8 cellular contexts compared by ENCODE assay signal in genomic region chr6:110877569-110877968, GRCh38. TPM values are rescaled to one million over a fixed set of nuclear protein-coding genes. Genes with fewer than 3 reads are reported as not detected.
DNase-seq lines count a peak whose midpoint lies in the region; ATAC-seq and TF ChIP-seq lines count a peak whose summit lies in the region.

No MANE protein-coding gene starts in this region.

- H3K4me3 ChIP-seq in iPS-18a (ENCODE audit: low read length) (peak overlapping the region; percentile 76), stomach (peak overlapping the region; percentile 70 to 96 (median 90))

- no peak for ATAC-seq in activated CD4-positive, alpha-beta T cell treated with anti-CD3 and anti-CD28 coated beads for 36 hours
- no peak for ATAC-seq in activated naive CD4-positive, alpha-beta T cell treated with anti-CD3 and anti-CD28 coated beads, Interleukin-2, amount 50 U/mL, for 72 hours

- H3K27me3 ChIP-seq in iPS-18a (ENCODE audit: control insufficient read depth, insufficient read depth, low read length): no peaks in the 10 kb centered on the region
- no peaks in the 10 kb centered on the region for H3K27me3 ChIP-seq in stomach

- DNase-seq in activated CD4-positive, alpha-beta T cell treated with anti-CD3 and anti-CD28 coated beads for 36 hours: no peak
- no peak for DNase-seq in activated CD4-positive, alpha-beta T cell treated with anti-CD3 and anti-CD28 coated beads, Interleukin-2, amount 50 U/mL, for 1 hour
- DNase-seq in activated naive CD4-positive, alpha-beta T cell treated with anti-CD3 and anti-CD28 coated beads, Interleukin-2, amount 50 U/mL, for 72 hours (ENCODE audit: low spot score in 2 of 2): no peak
- DNase-seq in stomach: no peak
- DNase-seq in dermis blood vessel endothelial cell: no peak
- no peak for DNase-seq in NCI-H524 treated with DMSO at 0.1 percent for 48 hours (lab: John Stamatoyannopoulos, UW)
- DNase-seq in stimulated activated CD4-positive, alpha-beta T cell treated with anti-CD3 and anti-CD28 coated beads, Interleukin-2, amount 100 ng/mL, for 24 hours: no peak

- H3K27ac ChIP-seq in iPS-18a (ENCODE audit: low read length) (no peak overlapping the region), stomach (peak overlapping the region; percentile 44 to 98 (median 96))

- H3K9me3 ChIP-seq in iPS-18a (ENCODE audit: control insufficient read depth, low read depth, low read length): no peaks in the 10 kb centered on the region
- no peaks in the 10 kb centered on the region for H3K9me3 ChIP-seq in stomach

- H3K4me1 ChIP-seq in iPS-18a (ENCODE audit: control insufficient read depth, low read depth, low read length) (peaks cover 28% of the 10 kb centered on the region), stomach (peaks cover 49 to 69% (median 60%) of the 10 kb centered on the region in 4 donors)

- TF ChIP-seq POLR2A in stomach (IDR thresholded peaks at IDR 0.05): no peak

- peak overlapping the region; percentile 93 for H3K4me3 Mint-ChIP-seq in activated CD4-positive, alpha-beta T cell treated with anti-CD3 and anti-CD28 coated beads for 36 hours

- intact Hi-C loops in activated CD4-positive, alpha-beta T cell treated with anti-CD3 and anti-CD28 coated beads for 36 hours (cut with DNase I, micrococcal nuclease): loop anchor here (2.0 to 10.0 kb wide), 7 partner anchors 81 to 1393 kb away; partner anchors contain the start of genes AK9 (in 1 of the 2), FIG4 (in 1 of the 2), FYN (in 1 of the 2) and GTF3C6 (in 1 of the 2)
- intact Hi-C loops in stomach (cut with DNase I; ENCODE audit: low total_unique reads): loop anchor here (5.0 kb wide), 1 partner anchor 65 kb away; no protein-coding TSS in a partner anchor

- peak overlapping the region; percentile 95 for H3K9ac ChIP-seq in iPS-18a (ENCODE audit: low read length)

- H3K9me3 Mint-ChIP-seq in activated CD4-positive, alpha-beta T cell treated with anti-CD3 and anti-CD28 coated beads for 36 hours (ENCODE audit: low read depth): no peaks in the 10 kb centered on the region
- no peaks in the 10 kb centered on the region for H3K9me3 Mint-ChIP-seq in activated naive CD4-positive, alpha-beta T cell treated with anti-CD3 and anti-CD28 coated beads, Interleukin-2, amount 50 U/mL, for 72 hours

- POLR2A ChIA-PET in activated CD4-positive, alpha-beta T cell treated with anti-CD3 and anti-CD28 coated beads for 36 hours (lab: Charles Lee): interaction anchor here (0.9 to 7.4 kb wide), 5 partner anchors 9 to 81 kb away, joined by 3 to 231 read pairs (median 16); partner anchors contain the start of genes CDK19 and GTF3C6

- no peaks in the 10 kb centered on the region for H3K27me3 Mint-ChIP-seq in activated CD4-positive, alpha-beta T cell treated with anti-CD3 and anti-CD28 coated beads for 36 hours

- CTCF ChIA-PET in activated CD4-positive, alpha-beta T cell treated with anti-CD3 and anti-CD28 coated beads for 36 hours (lab: Charles Lee): interaction anchor here (1.1 to 2.6 kb wide), 9 partner anchors 9 to 350 kb away, joined by 4 to 28 read pairs (median 11); no protein-coding TSS in a partner anchor

- no peak for TF ChIP-seq EP300 in stomach (IDR thresholded peaks at IDR 0.05)

- WGBS in stomach, 5 donors: 13 to 24% (median 16%) methylated on average over 2 of the region's 2 CpGs

- H3K36me3 ChIP-seq in iPS-18a (ENCODE audit: control insufficient read depth, low read depth, low read length) (no peaks in the 10 kb centered on the region), stomach (no peaks in the 10 kb centered on the region)

- peaks cover 37% of the 10 kb centered on the region for H3K36me3 Mint-ChIP-seq in activated CD4-positive, alpha-beta T cell treated with anti-CD3 and anti-CD28 coated beads for 36 hours (ENCODE audit: low read depth)
- H3K36me3 Mint-ChIP-seq in activated naive CD4-positive, alpha-beta T cell treated with anti-CD3 and anti-CD28 coated beads, Interleukin-2, amount 50 U/mL, for 72 hours: peaks cover 26 to 31% of the 10 kb centered on the region in 2 donors

- TF ChIP-seq CTCF in stomach (IDR thresholded peaks at IDR 0.05): no peak

- H3K4me1 Mint-ChIP-seq in activated CD4-positive, alpha-beta T cell treated with anti-CD3 and anti-CD28 coated beads for 36 hours: peaks cover 55% of the 10 kb centered on the region

- H3K27ac Mint-ChIP-seq in activated CD4-positive, alpha-beta T cell treated with anti-CD3 and anti-CD28 coated beads for 36 hours: peak overlapping the region; percentile 91
- peak overlapping the region; percentile 96 to 98 for H3K27ac Mint-ChIP-seq in activated naive CD4-positive, alpha-beta T cell treated with anti-CD3 and anti-CD28 coated beads, Interleukin-2, amount 50 U/mL, for 72 hours

RNA-seq across cellular contexts. Expression of gene AMD1, which starts 3.0 kb away (rescaled TPM):
- total RNA-seq in activated CD4-positive, alpha-beta T cell treated with anti-CD3 and anti-CD28 coated beads for 36 hours: 100 to 1,000 TPM in 1 of 2 experiments, 10 to 100 TPM in 1; 90.5 to 127 TPM
- 10 to 100 TPM; 78.0 to 83.7 TPM for total RNA-seq in activated naive CD4-positive, alpha-beta T cell treated with anti-CD3 and anti-CD28 coated beads, Interleukin-2, amount 50 U/mL, for 72 hours
- total RNA-seq in stomach (100 to 1,000 TPM in 2 of 5 donors, 10 to 100 TPM in 2, 1 to 10 TPM in 1; 8.4 to 179 (median 57.6) TPM), dermis blood vessel endothelial cell (64.0 and 89.0 TPM in 2 replicates)
- polyA plus RNA-seq in stomach: 10 to 100 TPM; 21.7 to 53.3 (median 47.5) TPM
